In genomic region chr2:20443276-20443920, GRCh38 we compare ENCODE assay signal across 8 cellular contexts. TPM values are rescaled to one million over a fixed set of nuclear protein-coding genes. Genes with fewer than 3 reads are reported as not detected.
A peak's percentile ranks its signal among the peaks of the same experiment; 100 is the strongest.
DNase-seq lines count a peak whose midpoint lies in the region; ATAC-seq and TF ChIP-seq lines count a peak whose summit lies in the region.

No MANE protein-coding gene starts in this region.

- CTCF ChIA-PET in HEK293T (lab: Yijun Ruan, JAX): interaction anchor here (1.2 to 1.9 kb wide), 4 partner anchors 175 to 208 kb away, joined by 5 to 7 read pairs (median 6); no protein-coding TSS in a partner anchor

- DNase-seq in COLO829 (ENCODE audit: low spot score) (peak; percentile 52), HEK293T (ENCODE audit: extremely low spot score) (no peak), RKO (ENCODE audit: low spot score) (peak; percentile 61), fibroblast of gingiva (ENCODE audit: low read depth) (peak; percentile 48), posterior vena cava (ENCODE audit: low spot score) (peak; percentile 54), MG63 (no peak)
- no peak for DNase-seq in activated naive CD4-positive, alpha-beta T cell (lab: John Stamatoyannopoulos, UW)

- no peaks in the 10 kb centered on the region for H3K9me3 ChIP-seq in MG63

- H3K4me3 ChIP-seq in MG63: no peak overlapping the region

- peaks cover 7% of the 10 kb centered on the region for H3K36me3 ChIP-seq in MG63

- no peak for ATAC-seq in HG02642 (IDR thresholded peaks at IDR 0.05; ENCODE audit: poor library complexity, unreplicated experiment)

- intact Hi-C loops in posterior vena cava (cut with DNase I): no loop called here

- no peaks in the 10 kb centered on the region for H3K27me3 ChIP-seq in MG63

- POLR2A ChIA-PET in HEK293T (lab: Yijun Ruan, JAX): no interaction called here

TF ChIP-seq in HEK293T, 16 proteins besides CTCF, POLR2A, EP300 and RAD21:
- TF ChIP-seq BHLHE40 (IDR thresholded peaks at IDR 0.05; ENCODE audit: borderline replicate concordance) (no peak), FOXM1 (IDR thresholded peaks at IDR 0.05; ENCODE audit: borderline replicate concordance) (no peak), SUZ12 (IDR thresholded peaks at IDR 0.05) (no peak), FOXA1 (IDR thresholded peaks at IDR 0.05) (no peak), ELF4 (IDR thresholded peaks at IDR 0.05) (no peak), CTBP1 (IDR thresholded peaks at IDR 0.05; ENCODE audit: borderline replicate concordance) (no peak), ARNT (IDR thresholded peaks at IDR 0.05) (no peak), FOXK2 (IDR thresholded peaks at IDR 0.05) (no peak), L3MBTL2 (conservative IDR thresholded peaks at IDR 0.05) (no peak), NFRKB (IDR thresholded peaks at IDR 0.05) (no peak), SP1 (IDR thresholded peaks at IDR 0.05) (no peak), ZNF384 (IDR thresholded peaks at IDR 0.05) (peak; percentile 94), HDGF (IDR thresholded peaks at IDR 0.05; ENCODE audit: borderline replicate concordance) (no peak), LEF1 (IDR thresholded peaks at IDR 0.05; ENCODE audit: borderline replicate concordance) (no peak)
- TF ChIP-seq, protein P1, sequence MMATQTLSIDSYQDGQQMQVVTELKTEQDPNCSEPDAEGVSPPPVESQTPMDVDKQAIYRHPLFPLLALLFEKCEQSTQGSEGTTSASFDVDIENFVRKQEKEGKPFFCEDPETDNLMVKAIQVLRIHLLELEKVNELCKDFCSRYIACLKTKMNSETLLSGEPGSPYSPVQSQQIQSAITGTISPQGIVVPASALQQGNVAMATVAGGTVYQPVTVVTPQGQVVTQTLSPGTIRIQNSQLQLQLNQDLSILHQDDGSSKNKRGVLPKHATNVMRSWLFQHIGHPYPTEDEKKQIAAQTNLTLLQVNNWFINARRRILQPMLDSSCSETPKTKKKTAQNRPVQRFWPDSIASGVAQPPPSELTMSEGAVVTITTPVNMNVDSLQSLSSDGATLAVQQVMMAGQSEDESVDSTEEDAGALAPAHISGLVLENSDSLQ (IDR thresholded peaks at IDR 0.05): peak; percentile 92

RNA-seq across cellular contexts. Expression of gene RHOB, which starts 3.5 kb away (rescaled TPM):
- 1,000 to 10,000 TPM in 1 of 2 donors, 100 to 1,000 TPM in 1; 742 to 1,258 TPM for total RNA-seq in posterior vena cava
- 65.2 and 65.4 TPM in 2 replicates for total RNA-seq in MG63 (2014; rRNA removed; shearing (Covaris generic); ENCODE audit: low replicate concordance)

Comparison
In these comparisons a context has a peak if more than half of its experiments do, and no peak if none do; other contexts are left out.
1. DNase-seq: peak in COLO829 (single experiment), RKO (single experiment), fibroblast of gingiva (single experiment) and posterior vena cava (single experiment); none in HEK293T (single experiment), activated naive CD4-positive, alpha-beta T cell (0 of 4) and MG63 (single experiment).
2. RNA of gene RHOB, which starts 3.5 kb away (total RNA-seq): 742 to 1,258 TPM in posterior vena cava; 65.2 to 65.4 TPM in MG63; every median in the first group is over 10 times any median in the second.